In the genomic region with DNA sequence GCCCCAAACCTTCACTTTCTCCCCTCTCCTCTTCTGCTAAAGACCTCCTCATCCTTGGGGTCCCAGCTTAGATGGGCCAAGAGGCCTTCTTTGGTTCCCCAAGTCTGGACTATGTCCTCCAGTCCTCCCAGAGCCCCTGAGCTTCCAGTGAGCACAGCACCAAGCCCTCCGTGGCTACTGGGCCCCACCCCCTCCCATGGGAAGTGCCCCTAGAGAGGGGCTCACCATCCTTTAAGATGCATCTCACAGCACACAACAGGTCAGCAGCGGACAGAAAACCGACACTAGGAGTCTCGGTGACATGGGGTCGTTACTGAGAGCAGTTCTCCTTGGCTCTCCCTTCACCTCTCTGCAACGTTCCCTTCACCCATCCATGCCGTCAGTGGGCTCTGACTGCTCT, we compare ENCODE assay signal across 16 cellular contexts. TPM values are rescaled to one million over a fixed set of nuclear protein-coding genes. Genes with fewer than 3 reads are reported as not detected.
A peak's percentile ranks its signal among the peaks of the same experiment; 100 is the strongest.
DNase-seq lines count a peak whose midpoint lies in the region; ATAC-seq and TF ChIP-seq lines count a peak whose summit lies in the region.
"Had no signal": no experiment of that assay in that cellular context is flagged by ENCODE, and none has a peak within 500 bp of the region (broad histone marks: within the 10 kb centered on the region; RNA-seq: fewer than 3 reads in every experiment).

No MANE protein-coding gene starts in this region.

- intact Hi-C loops in sigmoid colon (cut with DNase I) = no loop called here

- H3K27me3 Mint-ChIP-seq in activated CD4-positive, alpha-beta memory T cell treated with anti-CD3 and anti-CD28 coated beads, Interleukin-2, amount 10 ng/mL, durations not matched to agents 7 days and 5 days = peaks cover 31% of the 10 kb centered on the region

- TF ChIP-seq POLR2A in sigmoid colon (IDR thresholded peaks at IDR 0.05) = no peak

- CTCF ChIA-PET in activated CD4-positive, alpha-beta memory T cell treated with anti-CD3 and anti-CD28 coated beads, Interleukin-2, amount 10 ng/mL, durations not matched to agents 7 days and 5 days (lab: Charles Lee) = no interaction called here

- peak overlapping the region; percentile 48 for H3K27ac ChIP-seq in cardiac muscle cell
- H3K27ac ChIP-seq in sigmoid colon = peak overlapping the region; percentile 18 to 76 (median 40)
- H3K27ac ChIP-seq: C4-2B, KMS-11, SJSA1 had no signal

- peaks cover 43% of the 10 kb centered on the region for H3K4me1 Mint-ChIP-seq in activated CD4-positive, alpha-beta memory T cell treated with anti-CD3 and anti-CD28 coated beads, Interleukin-2, amount 10 ng/mL, durations not matched to agents 7 days and 5 days

- no peaks in the 10 kb centered on the region for H3K36me3 Mint-ChIP-seq in activated CD4-positive, alpha-beta memory T cell treated with anti-CD3 and anti-CD28 coated beads, Interleukin-2, amount 10 ng/mL, durations not matched to agents 7 days and 5 days (ENCODE audit: low read depth)
- H3K36me3 Mint-ChIP-seq: brain, natural killer cell had no signal

- no peak overlapping the region for H3K27ac Mint-ChIP-seq in activated CD4-positive, alpha-beta memory T cell treated with anti-CD3 and anti-CD28 coated beads, Interleukin-2, amount 10 ng/mL, durations not matched to agents 7 days and 5 days
- H3K27ac Mint-ChIP-seq: activated CD4-positive, alpha-beta T cell treated with anti-CD3 and anti-CD28 coated beads, Interleukin-2, amount 10 ng/mL, durations not matched to agents 7 days and 5 days; natural killer cell had no signal

- TF ChIP-seq EP300 in sigmoid colon (IDR thresholded peaks at IDR 0.05) = no peak

- 0 out of 2 replicates have a peak, but pooled peaks cover 4% of the 10 kb centered on the region for H3K27me3 ChIP-seq in BE2C
- H3K27me3 ChIP-seq in cardiac muscle cell = no peaks in the 10 kb centered on the region
- peaks cover 6 to 25% (median 8%) of the 10 kb centered on the region in 3 donors for H3K27me3 ChIP-seq in sigmoid colon
- H3K27me3 ChIP-seq: SJSA1 had no signal

- peak; percentile 5 for DNase-seq in BE2C
- no peak for DNase-seq in activated CD4-positive, alpha-beta memory T cell treated with anti-CD3 and anti-CD28 coated beads, Interleukin-2, amount 10 ng/mL, durations not matched to agents 7 days and 5 days
- DNase-seq in cardiac muscle cell (ENCODE audit: low read depth in 1 of 2, low spot score in 1 of 2) = no peak
- DNase-seq in sigmoid colon = peak; percentile 33
- DNase-seq in dedifferentiated amniotic fluid mesenchymal stem cell (ENCODE audit: extremely low spot score) = no peak
- no peak for DNase-seq in NCI-H2081 (lab: John Stamatoyannopoulos, UW)
- DNase-seq: activated CD4-positive, alpha-beta T cell treated with anti-CD3 and anti-CD28 coated beads, Interleukin-2, amount 10 ng/mL, durations not matched to agents 7 days and 5 days; natural killer cell; NCI-H226; stimulated activated CD4-positive, alpha-beta T cell treated with anti-CD3 and anti-CD28 coated beads, Interleukin-4, amount 100 ng/mL, for 4 hours had no signal

- H3K36me3 ChIP-seq in BE2C (no peaks in the 10 kb centered on the region), cardiac muscle cell (no peaks in the 10 kb centered on the region), sigmoid colon (no peaks in the 10 kb centered on the region)
- H3K36me3 ChIP-seq: SJSA1 had no signal

- peak overlapping the region; percentile 25 for H3K4me3 Mint-ChIP-seq in activated CD4-positive, alpha-beta memory T cell treated with anti-CD3 and anti-CD28 coated beads, Interleukin-2, amount 10 ng/mL, durations not matched to agents 7 days and 5 days
- H3K4me3 Mint-ChIP-seq: activated CD4-positive, alpha-beta T cell treated with anti-CD3 and anti-CD28 coated beads, Interleukin-2, amount 10 ng/mL, durations not matched to agents 7 days and 5 days; natural killer cell had no signal

- TF ChIP-seq CTCF in BE2C (IDR thresholded peaks at IDR 0.05; ENCODE audit: low read depth, low read length) = no peak
- no peak for TF ChIP-seq CTCF in cardiac muscle cell (IDR thresholded peaks at IDR 0.05; ENCODE audit: low read depth, low read length)
- TF ChIP-seq CTCF in sigmoid colon (IDR thresholded peaks at IDR 0.05) = no peak

- H3K9me3 Mint-ChIP-seq in activated CD4-positive, alpha-beta memory T cell treated with anti-CD3 and anti-CD28 coated beads, Interleukin-2, amount 10 ng/mL, durations not matched to agents 7 days and 5 days = no peaks in the 10 kb centered on the region
- H3K9me3 Mint-ChIP-seq: activated CD4-positive, alpha-beta T cell treated with anti-CD3 and anti-CD28 coated beads, Interleukin-2, amount 10 ng/mL, durations not matched to agents 7 days and 5 days; natural killer cell had no signal

- H3K4me1 ChIP-seq in BE2C = peaks cover 3% of the 10 kb centered on the region; the same call in 1 of the 2 replicates
- peaks cover 7% of the 10 kb centered on the region for H3K4me1 ChIP-seq in cardiac muscle cell (ENCODE audit: low read depth)
- H3K4me1 ChIP-seq in sigmoid colon = peaks cover 0 to 24% (median 15%) of the 10 kb centered on the region in 4 donors

- ATAC-seq in HG03432 (IDR thresholded peaks at IDR 0.05; ENCODE audit: unreplicated experiment) = no peak
- no peak for ATAC-seq in GM21576 (IDR thresholded peaks at IDR 0.05; ENCODE audit: unreplicated experiment)
- ATAC-seq: natural killer cell had no signal

- no peak overlapping the region for H3K4me3 ChIP-seq in BE2C (ENCODE audit: low read depth, low read length)
- H3K4me3 ChIP-seq in cardiac muscle cell = no peak overlapping the region
- peak overlapping the region in 3 of 4 donors; percentile 15 to 57 (median 51) for H3K4me3 ChIP-seq in sigmoid colon
- H3K4me3 ChIP-seq: SJSA1 had no signal

- H3K9me3 ChIP-seq in BE2C = no peaks in the 10 kb centered on the region
- no peaks in the 10 kb centered on the region for H3K9me3 ChIP-seq in cardiac muscle cell (ENCODE audit: low read depth)
- H3K9me3 ChIP-seq in sigmoid colon = no peaks in the 10 kb centered on the region
- H3K9me3 ChIP-seq: SJSA1 had no signal

- POLR2A ChIA-PET in activated CD4-positive, alpha-beta memory T cell treated with anti-CD3 and anti-CD28 coated beads, Interleukin-2, amount 10 ng/mL, durations not matched to agents 7 days and 5 days (lab: Charles Lee) = no interaction called here

- 82 to 83% methylated on average over 7 of the region's 7 CpGs for WGBS in sigmoid colon, 2 donors

RNA-seq across cellular contexts. Expression of a gene that starts 2.7 kb away (rescaled TPM):
- 0.73 TPM for polyA plus RNA-seq in BE2C (2012; ENCODE audit: insufficient read depth, insufficient read length, low read depth)
- total RNA-seq in activated CD4-positive, alpha-beta memory T cell treated with anti-CD3 and anti-CD28 coated beads, Interleukin-2, amount 10 ng/mL, durations not matched to agents 7 days and 5 days = 1 to 10 TPM; 7.1 to 7.4 TPM
- total RNA-seq in cardiac muscle cell (15.9 and 21.8 TPM in 2 replicates), sigmoid colon (10 to 100 TPM in 3 of 4 donors, 1 to 10 TPM in 1; 6.4 to 30.7 (median 16.2) TPM)
- polyA plus RNA-seq in cardiac muscle cell (6.3 and 18.8 TPM in 2 replicates), sigmoid colon (10 to 100 TPM in 1 of 3 donors, 1 to 10 TPM in 1, under 1 TPM in 1; 0.69 to 18.3 (median 1.8) TPM)

Comparison
In these comparisons a context has a peak if more than half of its experiments do, and no peak if none do; other contexts are left out.
1. DNase-seq: peak in BE2C (single experiment) and sigmoid colon (single experiment); none in activated CD4-positive, alpha-beta memory T cell treated with anti-CD3 and anti-CD28 coated beads, Interleukin-2, amount 10 ng/mL, durations not matched to agents 7 days and 5 days (single experiment), cardiac muscle cell (0 of 2), dedifferentiated amniotic fluid mesenchymal stem cell (single experiment) and NCI-H2081 (0 of 2).
2. H3K4me3 ChIP-seq: peak in sigmoid colon (3 of 4); none in BE2C (single experiment) and cardiac muscle cell (single experiment).